Comparison of ENCODE assay signal across 7 cellular contexts in genomic region chr13:99269627-99270252, GRCh38. TPM values are rescaled to one million over a fixed set of nuclear protein-coding genes. Genes with fewer than 3 reads are reported as not detected.
DNase-seq lines count a peak whose midpoint lies in the region; ATAC-seq, FAIRE-seq and TF ChIP-seq lines count a peak whose summit lies in the region.

No MANE protein-coding gene starts in this region.

- TF ChIP-seq CTCF in H1 (IDR thresholded peaks at IDR 0.05; ENCODE audit: control extremely low read depth in 1 of 3, insufficient read depth in 1 of 3, low read depth in 1 of 3, low read length in 3 of 3), result peak in 2 of 3 experiments; percentile 48 to 53; a peak in 3 of 4 replicates

- H3K4me3 Mint-ChIP-seq in naive B cell, result peak overlapping the region in 3 of 8 donors; percentile 6 to 80 (median 63)

- peaks cover 51 to 61% (median 55%) of the 10 kb centered on the region in 3 donors for H3K4me1 Mint-ChIP-seq in naive B cell

- H4K5ac ChIP-seq in H1 (ENCODE audit: insufficient read length, low read depth, low read length), result no peak overlapping the region

- peak overlapping the region; percentile 90 to 97 (median 96) for H3K27ac Mint-ChIP-seq in naive B cell

- no peak overlapping the region for H3K9ac ChIP-seq in H1 (replicated peaks in 1 of 4; ENCODE audit: extremely low read depth in 1 of 4, low read depth in 3 of 4, low read length in 3 of 4)

- peaks cover 4% of the 10 kb centered on the region; the same call in 1 of the 2 replicates for H3K79me1 ChIP-seq in H1 (ENCODE audit: low read depth, low read length)

- no peak overlapping the region for H3K18ac ChIP-seq in H1 (ENCODE audit: extremely low read depth, low read length)

- H2BK20ac ChIP-seq in H1 (ENCODE audit: low read length), result no peak overlapping the region

- DNase-seq in Daoy (ENCODE audit: low read depth), result peak; percentile 12
- DNase-seq in SHP77 (lab: John Stamatoyannopoulos, UW), result peak; percentile 35 to 39
- DNase-seq in H1 (ENCODE audit: low read depth in 1 of 2, low spot score in 2 of 2), result no peak
- DNase-seq in naive B cell, result peak; percentile 47
- DNase-seq in NCI-H774 (lab: John Stamatoyannopoulos, UW), result no peak

- H3K23ac ChIP-seq in H1 (ENCODE audit: insufficient read length), result no peak overlapping the region

- no peak overlapping the region for H3K4ac ChIP-seq in H1 (replicated peaks; ENCODE audit: insufficient read length, low read depth, low read length)

- no peak for FAIRE-seq in H1 (lab: Jason Lieb, UNC)

- H2BK12ac ChIP-seq in H1 (ENCODE audit: low read depth, low read length), result no peak overlapping the region

- peak; percentile 63 to 66 for TF ChIP-seq RAD21 in H1 (IDR thresholded peaks at IDR 0.05 in 1 of 2, conservative IDR thresholded peaks at IDR 0.05 in 1 of 2; ENCODE audit: low read depth in 2 of 2, low read length in 2 of 2)

- H3K36me3 ChIP-seq in H1 (ENCODE audit: control insufficient read depth in 2 of 4, insufficient read depth in 4 of 4, low read length in 3 of 4), result 0 out of 8 replicates have a peak, but pooled peaks cover 0 to 3% (median 0%) of the 10 kb centered on the region in 4 experiments

- CTCF ChIA-PET in H1 (lab: Charles Lee; ENCODE audit: partially characterized antibody), result interaction anchor here (0.6 to 10.8 kb wide), 56 partner anchors 9 to 682 kb away, joined by 3 to 242 read pairs (median 4); partner anchors contain the start of genes GPR18 and UBAC2

- no peak for TF ChIP-seq POLR2A in H1 (IDR thresholded peaks at IDR 0.05; ENCODE audit: control extremely low read depth in 1 of 2, low read depth in 2 of 2, low read length in 2 of 2)

- 85% methylated on average over 3 of the region's 3 CpGs; no CpG with 5 or more reads in 1 of the 2 experiments for WGBS in H1 (ENCODE audit: extremely low coverage in 1 of 2, insufficient coverage in 1 of 2, insufficient read length in 1 of 2, insufficient replicate concordance in 2 of 2, low coverage in 1 of 2, low lambda C conversion rate in 2 of 2, missing lambda C conversion rate in 1 of 2), 2 experiments

- no peak overlapping the region for H2BK5ac ChIP-seq in H1 (ENCODE audit: low read depth, low read length)

- H3K27me3 Mint-ChIP-seq in naive B cell, result no peaks in the 10 kb centered on the region

- H3K36me3 Mint-ChIP-seq in naive B cell, result peaks cover 0 to 13% of the 10 kb centered on the region in 2 donors

- no peaks in the 10 kb centered on the region for H4K20me1 ChIP-seq in H1 (replicated peaks in 1 of 2; ENCODE audit: control insufficient read depth in 1 of 2, insufficient read depth in 2 of 2, low read length in 2 of 2)

- no peak overlapping the region for H2BK120ac ChIP-seq in H1 (replicated peaks; ENCODE audit: low read depth, low read length)

- POLR2A ChIA-PET in H1 (lab: Charles Lee; ENCODE audit: partially characterized antibody), result interaction anchor here (0.9 to 3.4 kb wide), 2 partner anchors 14 to 70 kb away, joined by 5 to 17 read pairs; partner anchors contain the start of gene UBAC2

- H2AFZ ChIP-seq in H1 (ENCODE audit: low read length), result no peak overlapping the region

- H2BK15ac ChIP-seq in H1 (ENCODE audit: low read length), result no peak overlapping the region

- H3K27me3 ChIP-seq in H1 (replicated peaks in 1 of 4; ENCODE audit: control insufficient read depth in 3 of 4, extremely low read depth in 1 of 4, insufficient read depth in 3 of 4, low read length in 3 of 4), result no peaks in the 10 kb centered on the region

- peaks cover 2% of the 10 kb centered on the region; the same call in 1 of the 2 replicates for H3K23me2 ChIP-seq in H1 (ENCODE audit: low read depth, low read length)

- H3K4me2 ChIP-seq in H1 (ENCODE audit: insufficient read depth in 1 of 2, low read depth in 2 of 2, low read length in 2 of 2), result no peak overlapping the region

- TF ChIP-seq EP300 in H1 (IDR thresholded peaks at IDR 0.05; ENCODE audit: borderline replicate concordance in 1 of 2, low read depth in 2 of 2, low read length in 2 of 2), result no peak

- no peak overlapping the region for H3K56ac ChIP-seq in H1 (replicated peaks; ENCODE audit: insufficient read length, low read depth, low read length)

- H4K8ac ChIP-seq in H1 (ENCODE audit: extremely low read depth, insufficient read depth, low read length), result no peak overlapping the region

- H3K4me1 ChIP-seq in H1 (replicated peaks in 1 of 4; ENCODE audit: control insufficient read depth in 3 of 4, insufficient read depth in 4 of 4, low read length in 3 of 4), result no peaks in the 10 kb centered on the region

- H3K79me2 ChIP-seq in H1 (ENCODE audit: control insufficient read depth in 1 of 2, insufficient read depth in 2 of 2, low read length in 2 of 2), result no peaks in the 10 kb centered on the region; a peak in 1 of 4 replicates

- no peaks in the 10 kb centered on the region for H3K9me3 ChIP-seq in H1 (ENCODE audit: insufficient read depth in 2 of 2, low read depth in 1 of 2, low read length in 1 of 2)

- H3K4me3 ChIP-seq in H1 (ENCODE audit: extremely low read depth in 1 of 4, insufficient read depth in 2 of 4, low read depth in 3 of 4, low read length in 4 of 4), result no peak overlapping the region

- H3K14ac ChIP-seq in H1 (ENCODE audit: insufficient read length), result no peak overlapping the region

- ATAC-seq in GM19328 (IDR thresholded peaks at IDR 0.05; ENCODE audit: unreplicated experiment) (peak; percentile 67), HG03439 (IDR thresholded peaks at IDR 0.05; ENCODE audit: unreplicated experiment) (peak; percentile 76), naive B cell (ENCODE audit: low read depth in 2 of 2) (peak; percentile 75)

- no peak overlapping the region for H4K91ac ChIP-seq in H1 (replicated peaks; ENCODE audit: insufficient read length, low read length)

- H3K27ac ChIP-seq in H1 (ENCODE audit: low read depth, low read length), result no peak overlapping the region

- H3K9me3 Mint-ChIP-seq in naive B cell, result peaks cover 0 to 14% (median 0%) of the 10 kb centered on the region in 7 donors

- no peak overlapping the region for H2AK5ac ChIP-seq in H1 (ENCODE audit: low read depth, low read length)

TF ChIP-seq in H1, 55 proteins besides CTCF, POLR2A, EP300 and RAD21:
- TF ChIP-seq MAFK (IDR thresholded peaks at IDR 0.05; ENCODE audit: low read depth, low read length) (peak; percentile 83), NRF1 (IDR thresholded peaks at IDR 0.05; ENCODE audit: low read depth, low read length) (no peak), BACH1 (IDR thresholded peaks at IDR 0.05; ENCODE audit: low read length) (no peak)

RNA-seq across cellular contexts. Expression of gene GPR18, which starts 11.6 kb away (rescaled TPM):
- not detected in 2 replicates for total RNA-seq in Daoy (2014; rRNA removed; shearing (Covaris generic))
- not detected in 2 replicates for total RNA-seq in H1 (2021; fragmentation: NEBNext Ultra II Directional; extraction: Animal tissue kit (Norgen Biotek cat#: 25700))
- polyA plus RNA-seq in H1 (2011; rRNA removed) (not detected in 2 replicates), naive B cell (ENCODE audit: low read depth in 6 of 6) (100 to 1,000 TPM in 5 of 6 donors, 10 to 100 TPM in 1; 70.6 to 229 (median 135) TPM)
- not detected for polyA plus RNA-seq in H1 (2011; cell fraction: cytosol; rRNA removed)
- polyA plus RNA-seq in H1 (2011; cell fraction: nucleus; rRNA removed), result not detected
- polyA plus RNA-seq in H1 (2012, experiment 1 of 2), result not detected in 4 replicates
- polyA plus RNA-seq in H1 (2012, experiment 2 of 2), result not detected
- not detected for polyA plus RNA-seq in H1 (2013, experiment 1 of 2)
- polyA plus RNA-seq in H1 (2013, experiment 2 of 2), result not detected
- not detected in 2 replicates for polyA minus RNA-seq in H1 (2011; rRNA and poly(A)+ RNA removed)
- polyA minus RNA-seq in H1 (2011; cell fraction: cytosol; rRNA and poly(A)+ RNA removed), result not detected
- not detected for polyA minus RNA-seq in H1 (2011; cell fraction: nucleus; rRNA and poly(A)+ RNA removed)

RNA-seq across cellular contexts. Expression of gene GPR183, which starts 37.5 kb away (rescaled TPM):
- 0.06 TPM in 1 of 2 replicates, not detected in the other for total RNA-seq in Daoy (2014; rRNA removed; shearing (Covaris generic))
- total RNA-seq in H1 (2021; fragmentation: NEBNext Ultra II Directional; extraction: Animal tissue kit (Norgen Biotek cat#: 25700)), result not detected in 2 replicates
- polyA plus RNA-seq in H1 (2011; rRNA removed), result not detected in 2 replicates
- polyA plus RNA-seq in H1 (2011; cell fraction: cytosol; rRNA removed), result not detected
- polyA plus RNA-seq in H1 (2011; cell fraction: nucleus; rRNA removed), result not detected
- not detected in 4 replicates for polyA plus RNA-seq in H1 (2012, experiment 1 of 2)
- polyA plus RNA-seq in H1 (2012, experiment 2 of 2), result not detected
- polyA plus RNA-seq in H1 (2013, experiment 1 of 2), result not detected
- not detected for polyA plus RNA-seq in H1 (2013, experiment 2 of 2)
- polyA minus RNA-seq in H1 (2011; rRNA and poly(A)+ RNA removed), result not detected in 2 replicates
- polyA minus RNA-seq in H1 (2011; cell fraction: cytosol; rRNA and poly(A)+ RNA removed), result not detected
- not detected for polyA minus RNA-seq in H1 (2011; cell fraction: nucleus; rRNA and poly(A)+ RNA removed)
- polyA plus RNA-seq in naive B cell (ENCODE audit: low read depth in 6 of 6), result 100 to 1,000 TPM in 5 of 6 donors, 10 to 100 TPM in 1; 98.3 to 487 (median 158) TPM

Comparison
In these comparisons a context has a peak if more than half of its experiments do, and no peak if none do; other contexts are left out.
1. DNase-seq: peak in Daoy (single experiment), SHP77 (2 of 2) and naive B cell (single experiment); none in H1 (0 of 2) and NCI-H774 (single experiment).
2. Peak in every context shown above with its lines, with median percentiles within 50 percentile points of each other: ATAC-seq.